Comparison of ENCODE assay signal across 14 cellular contexts in genomic region chr3:180466401-180467005, GRCh38.
DNase-seq lines count a peak whose midpoint lies in the region; FAIRE-seq lines count a peak whose summit lies in the region.
"Had no signal": no experiment of that assay in that cellular context is flagged by ENCODE, and none has a peak within 500 bp of the region (broad histone marks: within the 10 kb centered on the region; RNA-seq: fewer than 3 reads in every experiment).

No MANE protein-coding gene starts in this region.

- H3F3A ChIP-seq in GM23248 (ENCODE audit: insufficient read depth): no peaks in the 10 kb centered on the region

- H3K27ac ChIP-seq in GM23248: no peak overlapping the region
- H3K27ac ChIP-seq: C4-2B, RWPE1 had no signal

- in situ Hi-C loops in GM23248 (cut with MboI): no loop called here

- H2AFZ ChIP-seq in GM23248: no peak overlapping the region

- H4K20me1 ChIP-seq in GM23248 (ENCODE audit: insufficient read depth): no peaks in the 10 kb centered on the region

- no peak overlapping the region for H3K4me3 ChIP-seq in GM23248
- H3K4me3 ChIP-seq: K562 had no signal

- no peaks in the 10 kb centered on the region for H3K36me3 ChIP-seq in GM23248 (ENCODE audit: low read depth)

- H3K27me3 ChIP-seq in GM23248 (replicated peaks; ENCODE audit: insufficient read depth): no peaks in the 10 kb centered on the region

- DNase-seq in GM23248 (peak; percentile 15), M059J (ENCODE audit: low read depth) (peak; percentile 8), frontal cortex (ENCODE audit: low spot score in 2 of 2) (no peak), medulla oblongata (ENCODE audit: extremely low spot score) (no peak), anterior cingulate cortex (lab: John Stamatoyannopoulos, UW) (no peak), NCI-H1417 (lab: John Stamatoyannopoulos, UW) (no peak)
- DNase-seq: AML-193, NCI-H187, NCI-H2107, NCI-H526 had no signal

- no peak overlapping the region for H3K9ac ChIP-seq in GM23248

- FAIRE-seq in colon (lab: Jason Lieb, UNC): peak; percentile 57
- FAIRE-seq in frontal cortex (lab: Jason Lieb, UNC): peak; percentile 49
- FAIRE-seq: K562 had no signal

- no peak overlapping the region for H3K4me2 ChIP-seq in GM23248 (ENCODE audit: unreplicated experiment)

- 0 out of 2 replicates have a peak, but pooled peaks cover 7% of the 10 kb centered on the region for H3K4me1 ChIP-seq in GM23248 (ENCODE audit: insufficient read depth)

- H3K79me2 ChIP-seq in GM23248 (ENCODE audit: insufficient read depth): no peaks in the 10 kb centered on the region

- no peaks in the 10 kb centered on the region for H3K9me2 ChIP-seq in GM23248 (ENCODE audit: insufficient read depth)

- H3K9me3 ChIP-seq in GM23248 (ENCODE audit: low read depth): no peaks in the 10 kb centered on the region

Comparison
In these comparisons a context has a peak if more than half of its experiments do, and no peak if none do; other contexts are left out.
1. DNase-seq: peak in GM23248 (single experiment) and M059J (single experiment); none in frontal cortex (0 of 2), medulla oblongata (single experiment), anterior cingulate cortex (0 of 58) and NCI-H1417 (0 of 3).